8 cellular contexts compared by ENCODE assay signal in genomic region chr6:130020892-130021483, GRCh38.
DNase-seq lines count a peak whose midpoint lies in the region; ATAC-seq lines count a peak whose summit lies in the region.

No MANE protein-coding gene starts in this region.

- DNase-seq in AG08395 (ENCODE audit: low spot score) (peak; percentile 82), NCI-H2227 (lab: John Stamatoyannopoulos, UW; ENCODE audit: unreplicated experiment) (peak; percentile 67), kidney glomerular epithelial cell (lab: John Stamatoyannopoulos, UW) (peak; percentile 88)
- DNase-seq in stimulated activated CD4-positive, alpha-beta T cell treated with anti-CD3 and anti-CD28 coated beads, Interleukin-15, amount 100 ng/mL, for 48 hours (ENCODE audit: low read depth in 2 of 2) = peak; percentile 58 to 69

- peak; percentile 75 for ATAC-seq in GM18861 (IDR thresholded peaks at IDR 0.05; ENCODE audit: unreplicated experiment)
- peak; percentile 45 for ATAC-seq in HG03103 (IDR thresholded peaks at IDR 0.05; ENCODE audit: low read depth, unreplicated experiment)
- peak; percentile 55 to 61 for ATAC-seq in activated CD4-positive, CD25-positive, alpha-beta regulatory T cell treated with anti-CD3 and anti-CD28 coated beads, Interleukin-2, amount 50 U/mL, for 24 hours

- H3K27ac ChIP-seq in cingulate gyrus (ENCODE audit: low read depth, low read length) = peak overlapping the region; percentile 39

Comparison
In these comparisons a context has a peak if more than half of its experiments do, and no peak if none do; other contexts are left out.
1. Peak in every context shown above with its lines: DNase-seq, ATAC-seq and H3K27ac ChIP-seq.